In genomic region chr11:112162761-112163669, GRCh38 we compare ENCODE assay signal across 13 cellular contexts. TPM values are rescaled to one million over a fixed set of nuclear protein-coding genes. Genes with fewer than 3 reads are reported as not detected.
DNase-seq lines count a peak whose midpoint lies in the region; TF ChIP-seq lines count a peak whose summit lies in the region.
"Had no signal": no experiment of that assay in that cellular context is flagged by ENCODE, and none has a peak within 500 bp of the region (broad histone marks: within the 10 kb centered on the region; RNA-seq: fewer than 3 reads in every experiment).

No MANE protein-coding gene starts in this region.

- TF ChIP-seq CTCF in left ventricle myocardium inferior (IDR thresholded peaks at IDR 0.05; ENCODE audit: borderline replicate concordance) = no peak
- no peak for TF ChIP-seq CTCF in right atrium auricular region (IDR thresholded peaks at IDR 0.05)
- TF ChIP-seq CTCF in vagina (IDR thresholded peaks at IDR 0.05) = no peak

- H3K4me3 ChIP-seq in left ventricle myocardium inferior = peak overlapping the region; percentile 39
- H3K4me3 ChIP-seq in right atrium auricular region = peak overlapping the region in 1 of 2 donors; percentile 29
- H3K4me3 ChIP-seq in muscle layer of duodenum (ENCODE audit: low read depth in 1 of 2, low read length in 2 of 2) = peak overlapping the region in 1 of 2 donors; percentile 18
- H3K4me3 ChIP-seq in vagina = peak overlapping the region; percentile 17 to 39

- H3K9me3 ChIP-seq in left ventricle myocardium inferior (replicated peaks) (no peaks in the 10 kb centered on the region), right atrium auricular region (no peaks in the 10 kb centered on the region), muscle layer of duodenum (ENCODE audit: control insufficient read depth in 1 of 2, low read length in 2 of 2) (no peaks in the 10 kb centered on the region), vagina (no peaks in the 10 kb centered on the region)

- no peak overlapping the region for H3K27ac ChIP-seq in left ventricle myocardium inferior (replicated peaks)
- H3K27ac ChIP-seq in right atrium auricular region = no peak overlapping the region
- H3K27ac ChIP-seq in epithelial cell of prostate = peak overlapping the region; percentile 94
- peak overlapping the region; percentile 64 for H3K27ac ChIP-seq in muscle layer of duodenum (ENCODE audit: low read length)
- peak overlapping the region; percentile 55 for H3K27ac ChIP-seq in vagina
- H3K27ac ChIP-seq: VCaP had no signal

- no peak for TF ChIP-seq POLR2A in vagina (IDR thresholded peaks at IDR 0.05)

- no peaks in the 10 kb centered on the region for H3K36me3 ChIP-seq in left ventricle myocardium inferior
- H3K36me3 ChIP-seq in right atrium auricular region = no peaks in the 10 kb centered on the region
- no peaks in the 10 kb centered on the region for H3K36me3 ChIP-seq in muscle layer of duodenum (ENCODE audit: control insufficient read depth in 1 of 2, insufficient read depth in 2 of 2, low read length in 2 of 2)
- no peaks in the 10 kb centered on the region for H3K36me3 ChIP-seq in vagina

- H3K27me3 ChIP-seq in left ventricle myocardium inferior (ENCODE audit: low read depth) (no peaks in the 10 kb centered on the region), right atrium auricular region (no peaks in the 10 kb centered on the region), muscle layer of duodenum (ENCODE audit: low read depth, low read length) (no peaks in the 10 kb centered on the region), vagina (no peaks in the 10 kb centered on the region)

- no peak for DNase-seq in left ventricle myocardium inferior
- no peak for DNase-seq in right atrium auricular region (ENCODE audit: low spot score)
- DNase-seq in epithelial cell of prostate (ENCODE audit: low read depth, low spot score) = no peak
- no peak for DNase-seq in vagina (ENCODE audit: extremely low spot score in 2 of 2)
- DNase-seq in occipital lobe (lab: John Stamatoyannopoulos, UW) = no peak
- DNase-seq in CD1c-positive myeloid dendritic cell (ENCODE audit: extremely low spot score) = no peak
- DNase-seq in HPDE6-E6E7 (ENCODE audit: extremely low spot score) = no peak
- DNase-seq: activated T-cell treated with anti-CD3 and anti-CD28 coated beads, Interleukin-2, amount 50 U/mL, for 48 hours; stimulated activated CD8-positive, alpha-beta memory T cell treated with anti-CD3 and anti-CD28 coated beads, Interleukin-4, amount 100 ng/mL, for 48 hours had no signal

- no peaks in the 10 kb centered on the region for H3K4me1 ChIP-seq in left ventricle myocardium inferior
- H3K4me1 ChIP-seq in right atrium auricular region = peaks cover 0 to 8% of the 10 kb centered on the region in 2 donors
- peaks cover 0 to 4% of the 10 kb centered on the region in 2 donors for H3K4me1 ChIP-seq in muscle layer of duodenum (ENCODE audit: control insufficient read depth in 1 of 2, insufficient read depth in 2 of 2, low read length in 2 of 2)
- H3K4me1 ChIP-seq in vagina = peaks cover 7% of the 10 kb centered on the region

- intact Hi-C loops in left ventricle myocardium inferior (cut with micrococcal nuclease) = no loop called here
- intact Hi-C loops in vagina (cut with DNase I) = no loop called here

RNA-seq across cellular contexts. Expression of gene IL18, which starts 0.9 kb away (rescaled TPM):
- total RNA-seq in left ventricle myocardium inferior (1.6 TPM), right atrium auricular region (10 to 100 TPM; 11.1 to 17.0 TPM), vagina (48.6 TPM), occipital lobe (2.0 TPM)
- total RNA-seq: RPMI7951 had no signal

RNA-seq across cellular contexts. Expression of gene TEX12, which starts 4.2 kb away (rescaled TPM):
- 0.22 TPM for total RNA-seq in left ventricle myocardium inferior
- total RNA-seq in right atrium auricular region = not detected
- total RNA-seq in vagina = not detected
- total RNA-seq in occipital lobe = not detected
- total RNA-seq: A172 had no signal

RNA-seq across cellular contexts. Expression of gene BCO2, which starts 12.3 kb away (rescaled TPM):
- total RNA-seq in left ventricle myocardium inferior (169 TPM), right atrium auricular region (10 to 100 TPM; 40.6 to 44.7 TPM), vagina (11.0 TPM), occipital lobe (2.8 TPM)

Comparison
In these comparisons a context has a peak if more than half of its experiments do, and no peak if none do; other contexts are left out.
1. H3K27ac ChIP-seq: peak in epithelial cell of prostate (single experiment), muscle layer of duodenum (single experiment) and vagina (single experiment); none in left ventricle myocardium inferior (single experiment) and right atrium auricular region (0 of 2).